12 cellular contexts compared by ENCODE assay signal in genomic region chr13:47094734-47095434, GRCh38.
A peak's percentile ranks its signal among the peaks of the same experiment; 100 is the strongest.
DNase-seq lines count a peak whose midpoint lies in the region; ATAC-seq, FAIRE-seq and TF ChIP-seq lines count a peak whose summit lies in the region.
"Had no signal": no experiment of that assay in that cellular context is flagged by ENCODE, and none has a peak within 500 bp of the region (broad histone marks: within the 10 kb centered on the region; RNA-seq: fewer than 3 reads in every experiment).

No MANE protein-coding gene starts in this region.

- peak; percentile 62 for FAIRE-seq in GM12878 (lab: Jason Lieb, UNC)

- H3K27ac ChIP-seq in GM12878 (ENCODE audit: control insufficient read depth, insufficient read depth), result no peak overlapping the region
- H3K27ac ChIP-seq in right atrium auricular region, result no peak overlapping the region

- H4K20me1 ChIP-seq in GM12878 (ENCODE audit: control insufficient read depth, insufficient read depth), result no peaks in the 10 kb centered on the region

- no peak overlapping the region for H3K4me3 ChIP-seq in GM12878
- H3K4me3 ChIP-seq in right atrium auricular region, result no peak overlapping the region

- DNase-seq in GM12878 (ENCODE audit: low read depth, low spot score) (peak; percentile 48), NCI-H1694 (lab: John Stamatoyannopoulos, UW) (no peak), KBM-7 (no peak), HEK293T (ENCODE audit: extremely low spot score) (no peak), right atrium auricular region (ENCODE audit: low spot score) (no peak)
- DNase-seq: activated CD4-positive, alpha-beta T cell treated with anti-CD3 and anti-CD28 coated beads, Interleukin-2, amount 50 U/mL, for 1 hour; activated naive CD4-positive, alpha-beta T cell treated with anti-CD3 and anti-CD28 coated beads, Interleukin-2, amount 50 U/mL, for 16 hours; NCI-H446 treated with DMSO at 0.1 percent for 48 hours; stimulated activated naive B cell treated with anti-CD40 and anti-IgM and Interleukin-4, amounts not matched to agents 10 μg/mL and 1 μg/mL and 100 μg/mL, for 72 hours had no signal

- intact Hi-C loops in GM12878 (cut with micrococcal nuclease; ENCODE audit: unreplicated experiment), result loop anchor here (2.0 to 5.0 kb wide), 3 partner anchors 58 to 133 kb away; no protein-coding TSS in a partner anchor

- H3K27me3 ChIP-seq in GM12878 (replicated peaks in 1 of 2; ENCODE audit: control insufficient read depth in 2 of 2, insufficient read depth in 2 of 2, low read length in 1 of 2) (no peaks in the 10 kb centered on the region), right atrium auricular region (no peaks in the 10 kb centered on the region)

- H3K36me3 ChIP-seq in GM12878 (ENCODE audit: control insufficient read depth in 2 of 2, insufficient read depth in 2 of 2, low read length in 1 of 2) (no peaks in the 10 kb centered on the region), right atrium auricular region (no peaks in the 10 kb centered on the region)

- H3K4me2 ChIP-seq in GM12878 (ENCODE audit: control insufficient read depth, insufficient read depth), result no peak overlapping the region

- ATAC-seq in GM18907 (IDR thresholded peaks at IDR 0.05; ENCODE audit: unreplicated experiment) (peak; percentile 93), GM21529 (IDR thresholded peaks at IDR 0.05; ENCODE audit: unreplicated experiment) (peak; percentile 96), HG03060 (IDR thresholded peaks at IDR 0.05; ENCODE audit: low read depth, unreplicated experiment) (peak; percentile 85), GM12878 (peak; percentile 91)
- ATAC-seq: stimulated activated naive B cell treated with anti-CD40 and anti-IgM and Interleukin-4, amounts not matched to agents 10 μg/mL and 1 μg/mL and 100 μg/mL, for 72 hours had no signal

- H3K4me1 ChIP-seq in GM12878 (ENCODE audit: control insufficient read depth, insufficient read depth, low read length) (peaks cover 6% of the 10 kb centered on the region; the same call in 1 of the 2 replicates), right atrium auricular region (no peaks in the 10 kb centered on the region)

- H3K9me3 ChIP-seq in GM12878 (replicated peaks; ENCODE audit: control insufficient read depth, insufficient read depth, low read length), result no peaks in the 10 kb centered on the region; the same call in 2 of the 3 replicates
- H3K9me3 ChIP-seq in right atrium auricular region, result no peaks in the 10 kb centered on the region

- no peaks in the 10 kb centered on the region for H3K79me2 ChIP-seq in GM12878 (ENCODE audit: control insufficient read depth, insufficient read depth, low read length)

- no peak overlapping the region for H3K9ac ChIP-seq in GM12878 (ENCODE audit: control insufficient read depth, insufficient read depth, low read length)

- CTCF ChIA-PET in GM12878 (lab: Yijun Ruan, JAX), result no interaction called here
- CTCF ChIA-PET in HEK293T (lab: Yijun Ruan, JAX), result no interaction called here

- TF ChIP-seq CTCF in GM12878 (IDR thresholded peaks at IDR 0.05 in 2 of 3, conservative IDR thresholded peaks at IDR 0.05 in 1 of 3; ENCODE audit: control insufficient read depth in 2 of 3, extremely low read depth in 1 of 3, insufficient read depth in 1 of 3, low read depth in 3 of 3, low read length in 3 of 3) (no peak), right atrium auricular region (IDR thresholded peaks at IDR 0.05) (no peak)

- 0 out of 4 replicates have a peak, but pooled peaks of 1 of the 2 experiments have one; percentile 35 for TF ChIP-seq EP300 in GM12878 (IDR thresholded peaks at IDR 0.05; ENCODE audit: borderline replicate concordance in 1 of 2, control insufficient read depth in 1 of 2, low read depth in 2 of 2, low read length in 2 of 2)

- H2AFZ ChIP-seq in GM12878 (ENCODE audit: control insufficient read depth, low read depth, low read length), result no peak overlapping the region

- no peak for TF ChIP-seq RAD21 in GM12878 (IDR thresholded peaks at IDR 0.05; ENCODE audit: insufficient read depth, low read depth, low read length)

- WGBS in GM12878 (ENCODE audit: insufficient coverage, insufficient replicate concordance, low lambda C conversion rate, missing lambda C conversion rate), result 92% methylated on average over 3 of the region's 3 CpGs

- in situ Hi-C loops in GM12878 (cut with MboI), result no loop called here
- in situ Hi-C loops in KBM-7 (cut with MboI; ENCODE audit: low pct_unique_long_range_greater_than_20kb, low sequenced_read_pairs), result no loop called here

- no TSS peak for BruUV-seq in GM12878 (replicated peaks; lab: Mats Ljungman, UMichigan)

- TF ChIP-seq POLR2A in GM12878 (IDR thresholded peaks at IDR 0.05; ENCODE audit: low read depth, low read length), result no peak

- SMC1A ChIA-PET in GM12878 (lab: Charles Lee; ENCODE audit: uncharacterized antibody, unreplicated experiment), result no interaction called here

- RAD21 ChIA-PET in GM12878 (lab: Charles Lee; ENCODE audit: unreplicated experiment), result no interaction called here

- POLR2A ChIA-PET in GM12878 (lab: Charles Lee) (no interaction called here), HEK293T (lab: Yijun Ruan, JAX) (no interaction called here)

TF ChIP-seq in GM12878, 131 proteins besides CTCF, POLR2A, EP300 and RAD21 (continues in another document):
- TF ChIP-seq SKIL (IDR thresholded peaks at IDR 0.05; ENCODE audit: low read depth, poor library complexity, severe bottlenecking) (no peak), MTA3 (IDR thresholded peaks at IDR 0.05; ENCODE audit: borderline replicate concordance, low read length) (no peak), RELB (IDR thresholded peaks at IDR 0.05; ENCODE audit: low read depth) (0 out of 2 replicates have a peak, but pooled peaks have one; percentile 10)

TF ChIP-seq in HEK293T, 16 proteins besides CTCF, POLR2A, EP300 and RAD21:
- TF ChIP-seq L3MBTL2 (conservative IDR thresholded peaks at IDR 0.05) (no peak), PKNOX1 (IDR thresholded peaks at IDR 0.05) (no peak), SP1 (IDR thresholded peaks at IDR 0.05) (no peak), CTBP1 (IDR thresholded peaks at IDR 0.05; ENCODE audit: borderline replicate concordance) (no peak), FOXM1 (IDR thresholded peaks at IDR 0.05; ENCODE audit: borderline replicate concordance) (no peak), BHLHE40 (IDR thresholded peaks at IDR 0.05; ENCODE audit: borderline replicate concordance) (no peak), LEF1 (IDR thresholded peaks at IDR 0.05; ENCODE audit: borderline replicate concordance) (no peak), SUZ12 (IDR thresholded peaks at IDR 0.05) (no peak), HDGF (IDR thresholded peaks at IDR 0.05; ENCODE audit: borderline replicate concordance) (no peak), ELF4 (IDR thresholded peaks at IDR 0.05) (no peak), NFRKB (IDR thresholded peaks at IDR 0.05) (no peak), FOXA1 (IDR thresholded peaks at IDR 0.05) (no peak), FOXK2 (IDR thresholded peaks at IDR 0.05) (no peak), ARNT (IDR thresholded peaks at IDR 0.05) (no peak), TARDBP (IDR thresholded peaks at IDR 0.05) (no peak), ZNF384 (IDR thresholded peaks at IDR 0.05) (no peak)
